ENCODE assay signal across 13 cellular contexts in genomic region chr7:107614425-107614824, GRCh38. TPM values are rescaled to one million over a fixed set of nuclear protein-coding genes. Genes with fewer than 3 reads are reported as not detected.
A peak's percentile ranks its signal among the peaks of the same experiment; 100 is the strongest.
DNase-seq lines count a peak whose midpoint lies in the region; FAIRE-seq and TF ChIP-seq lines count a peak whose summit lies in the region.
"Had no signal": no experiment of that assay in that cellular context is flagged by ENCODE, and none has a peak within 500 bp of the region (broad histone marks: within the 10 kb centered on the region; RNA-seq: fewer than 3 reads in every experiment).

No MANE protein-coding gene starts in this region.

- DNase-seq in SIG-M5 treated with dmso at 0.1 percent for 504 hours (lab: John Stamatoyannopoulos, UW; ENCODE audit: unreplicated experiment): peak; percentile 25
- no peak for DNase-seq in SIG-M5 (lab: John Stamatoyannopoulos, UW)
- DNase-seq in bronchial epithelial cell (ENCODE audit: low read depth): peak; percentile 64
- DNase-seq in urothelium cell line (ENCODE audit: low spot score): no peak
- no peak for DNase-seq in activated gamma-delta T cell (lab: John Stamatoyannopoulos, UW)
- DNase-seq in hypothalamus (lab: John Stamatoyannopoulos, UW): no peak
- DNase-seq: activated naive CD4-positive, alpha-beta T cell treated with Interleukin-2 at 50 U/mL for 16 hours; effector CD8-positive, alpha-beta T cell; immature natural killer cell; NCI-H1930; nephron progenitor cell; Right ventricle myocardium superior; stimulated activated naive CD8-positive, alpha-beta T cell treated with anti-CD3 and anti-CD28 coated beads, Interleukin-15, Interleukin-2, amounts not matched to agents 100 U/mL and 50 U/mL, for 24 hours had no signal

- TF ChIP-seq CTCF in bronchial epithelial cell (IDR thresholded peaks at IDR 0.05; ENCODE audit: insufficient read depth, low read length, severe bottlenecking): no peak

- no peaks in the 10 kb centered on the region for H3K27me3 ChIP-seq in bronchial epithelial cell (ENCODE audit: control insufficient read depth, insufficient read depth, low read length)

- H3K36me3 ChIP-seq in bronchial epithelial cell (ENCODE audit: control insufficient read depth, insufficient read depth, low read length): no peaks in the 10 kb centered on the region

- H3K4me3 ChIP-seq in bronchial epithelial cell (ENCODE audit: low read depth, low read length): no peak overlapping the region

- FAIRE-seq in bronchial epithelial cell (lab: Jason Lieb, UNC) (no peak), urothelium cell line (lab: Jason Lieb, UNC) (peak; percentile 61)

RNA-seq across cellular contexts. Expression of gene BCAP29, which starts 34.4 kb away (rescaled TPM):
- total RNA-seq in bronchial epithelial cell: 25.0 and 30.6 TPM in 2 replicates

RNA-seq across cellular contexts. Expression of gene SLC26A4, which starts 46.2 kb away (rescaled TPM):
- total RNA-seq in bronchial epithelial cell: 0.53 and 1.3 TPM in 2 replicates

RNA-seq across cellular contexts. Expression of gene DUS4L, which starts 50.7 kb away (rescaled TPM):
- 9.2 and 9.7 TPM in 2 replicates for total RNA-seq in bronchial epithelial cell

RNA-seq across cellular contexts. Expression of gene COG5, which starts 50.7 kb away (rescaled TPM):
- total RNA-seq in bronchial epithelial cell: 36.3 and 53.3 TPM in 2 replicates

Comparison
In these comparisons a context has a peak if more than half of its experiments do, and no peak if none do; other contexts are left out.
1. DNase-seq: peak in SIG-M5 treated with dmso at 0.1 percent for 504 hours (single experiment) and bronchial epithelial cell (single experiment); none in SIG-M5 (single experiment), urothelium cell line (single experiment), activated gamma-delta T cell (single experiment) and hypothalamus (0 of 51).